ENCODE assay signal across 22 cellular contexts in the genomic region with DNA sequence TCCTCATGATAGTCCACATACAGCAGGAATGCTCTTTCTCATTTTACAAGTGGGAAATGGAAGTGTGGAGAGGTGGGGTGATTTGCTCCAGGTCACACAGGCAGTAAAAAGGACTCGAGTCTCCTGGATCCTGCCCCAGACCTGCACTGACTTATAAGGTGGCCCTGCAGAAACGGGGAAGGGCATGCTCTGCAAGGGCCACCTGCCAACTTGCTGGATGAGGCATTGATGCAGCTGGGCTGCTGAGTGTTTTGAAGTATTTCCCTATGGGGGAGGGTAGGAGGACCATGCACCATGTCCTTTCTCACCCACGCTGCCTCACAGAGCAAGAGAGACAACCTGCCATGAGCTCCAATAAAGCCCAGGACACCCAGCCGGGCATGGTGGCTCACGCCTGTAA. TPM values are rescaled to one million over a fixed set of nuclear protein-coding genes. Genes with fewer than 3 reads are reported as not detected.
A peak's percentile ranks its signal among the peaks of the same experiment; 100 is the strongest.
DNase-seq lines count a peak whose midpoint lies in the region; TF ChIP-seq lines count a peak whose summit lies in the region.
"Had no signal": no experiment of that assay in that cellular context is flagged by ENCODE, and none has a peak within 500 bp of the region (broad histone marks: within the 10 kb centered on the region; RNA-seq: fewer than 3 reads in every experiment).

No MANE protein-coding gene starts in this region.

- peaks cover 15% of the 10 kb centered on the region for H3F3A ChIP-seq in GM23248 (ENCODE audit: insufficient read depth)

- H3K27me3 ChIP-seq in GM23248 (replicated peaks; ENCODE audit: insufficient read depth) (no peaks in the 10 kb centered on the region), osteoblast (ENCODE audit: insufficient read depth, low read length) (no peaks in the 10 kb centered on the region), MG63 (no peaks in the 10 kb centered on the region)
- H3K27me3 ChIP-seq: BLaER1 had no signal

- no peaks in the 10 kb centered on the region for H3K9me2 ChIP-seq in GM23248 (ENCODE audit: insufficient read depth)

- no peaks in the 10 kb centered on the region for H4K20me1 ChIP-seq in GM23248 (ENCODE audit: insufficient read depth)
- no peaks in the 10 kb centered on the region for H4K20me1 ChIP-seq in osteoblast (ENCODE audit: insufficient read depth, low read length)
- H4K20me1 ChIP-seq: BLaER1 had no signal

- H3K4me3 ChIP-seq in GM23248 (no peak overlapping the region), fibroblast of mammary gland (ENCODE audit: control insufficient read depth, low read depth, low read length) (no peak overlapping the region), osteoblast (ENCODE audit: insufficient read depth, low read length) (no peak overlapping the region), MG63 (no peak overlapping the region)
- H3K4me3 ChIP-seq: BLaER1, PC-9 had no signal

- peaks cover 17% of the 10 kb centered on the region for H3K4me1 ChIP-seq in GM23248 (ENCODE audit: insufficient read depth)
- no peaks in the 10 kb centered on the region for H3K4me1 ChIP-seq in osteoblast (ENCODE audit: insufficient read depth, low read length)

- DNase-seq in GM23248 (peak; percentile 23), NCI-H2029 treated with DMSO at 0.1 percent for 48 hours (lab: John Stamatoyannopoulos, UW) (peak; percentile 73), fibroblast of mammary gland (ENCODE audit: low read depth) (peak; percentile 25), osteoblast (ENCODE audit: insufficient read length, low spot score, missing footprints) (peak; percentile 1), T-helper 1 cell (no peak), MG63 (no peak), NCI-H524 (lab: John Stamatoyannopoulos, UW) (no peak), D341Med (ENCODE audit: low spot score) (no peak)
- DNase-seq: Calu3; CD8-positive, alpha-beta T cell; DND-41; H9; NCI-H1105 treated with DMSO at 0.1 percent for 48 hours; NCI-H1694 treated with DMSO at 0.1 percent for 48 hours; NCI-H2227 treated with DMSO at 0.1 percent for 48 hours; NCI-H524 treated with DMSO at 0.1 percent for 48 hours; PC-9 had no signal

- H3K79me2 ChIP-seq in GM23248 (ENCODE audit: insufficient read depth), result no peaks in the 10 kb centered on the region
- no peaks in the 10 kb centered on the region for H3K79me2 ChIP-seq in osteoblast (ENCODE audit: insufficient read depth, low read length)

- H3K4me2 ChIP-seq in GM23248 (ENCODE audit: unreplicated experiment) (no peak overlapping the region), osteoblast (ENCODE audit: insufficient read depth, low read length) (no peak overlapping the region)
- H3K4me2 ChIP-seq: BLaER1, PC-9 had no signal

- H3K36me3 ChIP-seq in GM23248 (ENCODE audit: low read depth), result no peaks in the 10 kb centered on the region
- no peaks in the 10 kb centered on the region for H3K36me3 ChIP-seq in osteoblast (ENCODE audit: insufficient read depth, low read length)
- H3K36me3 ChIP-seq in MG63, result no peaks in the 10 kb centered on the region
- H3K36me3 ChIP-seq: BLaER1 had no signal

- H3K9ac ChIP-seq in GM23248, result no peak overlapping the region
- H3K9ac ChIP-seq: BLaER1 had no signal

- H2AFZ ChIP-seq in GM23248 (no peak overlapping the region), osteoblast (ENCODE audit: low read length) (no peak overlapping the region)
- H2AFZ ChIP-seq: PC-9 had no signal

- H3K27ac ChIP-seq in GM23248 (no peak overlapping the region), osteoblast (ENCODE audit: low read depth, low read length) (no peak overlapping the region)
- H3K27ac ChIP-seq: BLaER1, PC-9, RWPE1 had no signal

- TF ChIP-seq CTCF in fibroblast of mammary gland (conservative IDR thresholded peaks at IDR 0.05; ENCODE audit: control insufficient read depth, insufficient read depth, low read depth, low read length), result no peak
- TF ChIP-seq CTCF in osteoblast (IDR thresholded peaks at IDR 0.05; ENCODE audit: extremely low read depth, low read depth, low read length), result no peak

- 42 to 45% methylated on average over 5 of the region's 5 CpGs for WGBS in GM23248 (ENCODE audit: low coverage in 1 of 2, low lambda C conversion rate in 2 of 2, missing lambda C conversion rate in 2 of 2), 2 experiments

- H3K9me3 ChIP-seq in GM23248 (ENCODE audit: low read depth), result no peaks in the 10 kb centered on the region
- no peaks in the 10 kb centered on the region for H3K9me3 ChIP-seq in osteoblast (ENCODE audit: low read depth, low read length)
- no peaks in the 10 kb centered on the region for H3K9me3 ChIP-seq in MG63
- H3K9me3 ChIP-seq: BLaER1 had no signal

- in situ Hi-C loops in GM23248 (cut with MboI), result no loop called here

RNA-seq across cellular contexts. Expression of gene OR6Q1, which starts 36.9 kb away (rescaled TPM):
- total RNA-seq in GM23248 (2014; rRNA removed; shearing (Covaris generic)), result not detected in 2 replicates
- polyA plus RNA-seq in GM23248 (2016; fragmentation: Nextera tagmentation; extraction: Ambion mirVana), result not detected in 2 replicates
- total RNA-seq in osteoblast, result not detected in 2 replicates
- total RNA-seq in MG63 (2014; rRNA removed; shearing (Covaris generic); ENCODE audit: low replicate concordance), result not detected in 2 replicates
- total RNA-seq: A673; Calu3; CD8-positive, alpha-beta T cell; G401; H9; LHCN-M2; PC-9 had no signal

RNA-seq across cellular contexts. Expression of gene OR9Q1, which starts 44.0 kb away (rescaled TPM):
- not detected in 2 replicates for total RNA-seq in GM23248 (2014; rRNA removed; shearing (Covaris generic))
- polyA plus RNA-seq in GM23248 (2016; fragmentation: Nextera tagmentation; extraction: Ambion mirVana), result not detected in 2 replicates
- not detected in 2 replicates for total RNA-seq in osteoblast
- total RNA-seq in MG63 (2014; rRNA removed; shearing (Covaris generic); ENCODE audit: low replicate concordance), result not detected in 2 replicates
- total RNA-seq: A673; Calu3; CD8-positive, alpha-beta T cell; G401; H9; LHCN-M2; PC-9 had no signal

RNA-seq across cellular contexts. Expression of gene OR9I1, which starts 57.6 kb away (rescaled TPM):
- not detected in 2 replicates for total RNA-seq in GM23248 (2014; rRNA removed; shearing (Covaris generic))
- polyA plus RNA-seq in GM23248 (2016; fragmentation: Nextera tagmentation; extraction: Ambion mirVana), result not detected in 2 replicates
- total RNA-seq in osteoblast, result not detected in 2 replicates
- not detected in 2 replicates for total RNA-seq in MG63 (2014; rRNA removed; shearing (Covaris generic); ENCODE audit: low replicate concordance)
- total RNA-seq: A673; Calu3; CD8-positive, alpha-beta T cell; G401; H9; LHCN-M2; PC-9 had no signal

Comparison
In these comparisons a context has a peak if more than half of its experiments do, and no peak if none do; other contexts are left out.
1. DNase-seq: peak in GM23248 (single experiment), NCI-H2029 treated with DMSO at 0.1 percent for 48 hours (single experiment), fibroblast of mammary gland (single experiment) and osteoblast (single experiment); none in T-helper 1 cell (0 of 5), MG63 (single experiment), NCI-H524 (0 of 2) and D341Med (single experiment).